31 cellular contexts compared by ENCODE assay signal in genomic region chr16:50525716-50526115, GRCh38. TPM values are rescaled to one million over a fixed set of nuclear protein-coding genes. Genes with fewer than 3 reads are reported as not detected.
"Had no signal": no experiment of that assay in that cellular context is flagged by ENCODE, and none has a peak within 500 bp of the region (broad histone marks: within the 10 kb centered on the region; RNA-seq: fewer than 3 reads in every experiment).

No MANE protein-coding gene starts in this region.

- DNase-seq: activated B cell treated with CpG ODN at 0.5 μM for 24 hours; activated CD4-positive, alpha-beta T cell treated with anti-CD3 and anti-CD28 coated beads for 48 hours; activated CD4-positive, alpha-beta T cell treated with anti-CD3 and anti-CD28 coated beads, Interleukin-2, amount 50 U/mL, for 1 hour; activated CD4-positive, alpha-beta T cell treated with anti-CD3 and anti-CD28 coated beads, Interleukin-2, amount 50 U/mL, for 48 hours; activated CD8-positive, alpha-beta T cell treated with anti-CD3 and anti-CD28 coated beads for 36 hours; activated effector memory CD4-positive, alpha-beta T cell treated with anti-CD3 and anti-CD28 coated beads, Interleukin-2, amount 50 U/mL, for 16 hours; activated naive CD4-positive, alpha-beta T cell treated with anti-CD3 and anti-CD28 coated beads for 36 hours; activated naive CD8-positive, alpha-beta T cell treated with anti-CD3 and anti-CD28 coated beads for 36 hours; activated naive CD8-positive, alpha-beta T cell treated with anti-CD3 and anti-CD28 coated beads, Interleukin-2, amount 50 U/mL, for 24 hours; activated T-cell treated with anti-CD3 and anti-CD28 coated beads, Interleukin-2, amount 50 U/mL, for 1 hour; activated T-cell treated with anti-CD3 and anti-CD28 coated beads, Interleukin-2, amount 50 U/mL, for 48 hours; amygdala; aorta; body of pancreas; caudate nucleus; cortex of kidney; dermis blood vessel endothelial cell; effector CD8-positive, alpha-beta T cell; foreskin keratinocyte; gastrocnemius medialis; glutamatergic neuron; SW 1271; T-helper 1 cell; T-helper 17 cell; T1000; WERI-Rb-1 had no signal

- H3K9me3 ChIP-seq: adrenal gland, body of pancreas, gastrocnemius medialis had no signal

- H3K4me3 ChIP-seq: adrenal gland, body of pancreas, gastrocnemius medialis, heart left ventricle had no signal

- ATAC-seq: activated CD4-positive, CD25-positive, alpha-beta regulatory T cell treated with anti-CD3 and anti-CD28 coated beads, Interleukin-2, amount 50 U/mL, for 24 hours; activated CD8-positive, alpha-beta T cell treated with anti-CD3 and anti-CD28 coated beads for 36 hours; activated naive CD8-positive, alpha-beta T cell treated with anti-CD3 and anti-CD28 coated beads, Interleukin-2, amount 50 U/mL, for 24 hours; body of pancreas; esophagus mucosa; foreskin keratinocyte; gastrocnemius medialis; heart left ventricle; T-helper 17 cell had no signal

- H3K36me3 ChIP-seq: adrenal gland, gastrocnemius medialis, heart left ventricle, WERI-Rb-1 had no signal

- H3K4me1 ChIP-seq: adrenal gland, foreskin keratinocyte, gastrocnemius medialis, heart left ventricle had no signal

- H3K27me3 ChIP-seq: adrenal gland, body of pancreas had no signal

- H3K27ac ChIP-seq: adrenal gland, body of pancreas, foreskin keratinocyte, gastrocnemius medialis, heart left ventricle, WERI-Rb-1 had no signal

RNA-seq across cellular contexts. Expression of gene NKD1, which starts 22.5 kb away (rescaled TPM):
- total RNA-seq: dermis blood vessel endothelial cell, epithelial cell of proximal tubule had no signal
